8 cellular contexts compared by ENCODE assay signal in genomic region chr16:19521471-19522368, GRCh38. TPM values are rescaled to one million over a fixed set of nuclear protein-coding genes. Genes with fewer than 3 reads are reported as not detected.
A peak's percentile ranks its signal among the peaks of the same experiment; 100 is the strongest.
DNase-seq lines count a peak whose midpoint lies in the region; ATAC-seq, FAIRE-seq and TF ChIP-seq lines count a peak whose summit lies in the region.

A gene with protein sequence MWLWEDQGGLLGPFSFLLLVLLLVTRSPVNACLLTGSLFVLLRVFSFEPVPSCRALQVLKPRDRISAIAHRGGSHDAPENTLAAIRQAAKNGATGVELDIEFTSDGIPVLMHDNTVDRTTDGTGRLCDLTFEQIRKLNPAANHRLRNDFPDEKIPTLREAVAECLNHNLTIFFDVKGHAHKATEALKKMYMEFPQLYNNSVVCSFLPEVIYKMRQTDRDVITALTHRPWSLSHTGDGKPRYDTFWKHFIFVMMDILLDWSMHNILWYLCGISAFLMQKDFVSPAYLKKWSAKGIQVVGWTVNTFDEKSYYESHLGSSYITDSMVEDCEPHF (minus strand): TSS chr16:19522098. CDS start chr16:19521964, 134 bp downstream.

- H3K9me3 Mint-ChIP-seq in Calu3 (ENCODE audit: low read depth, unreplicated experiment) (no peaks in the 10 kb centered on the region), mesothelial cell of epicardium (no peaks in the 10 kb centered on the region)

- H3K27me3 Mint-ChIP-seq in Calu3 (ENCODE audit: unreplicated experiment) (no peaks in the 10 kb centered on the region), mesothelial cell of epicardium (ENCODE audit: low read depth) (no peaks in the 10 kb centered on the region)

- intact Hi-C loops in Calu3 (cut with micrococcal nuclease; ENCODE audit: unreplicated experiment), result loop anchor here (10.0 kb wide), 1 partner anchor 427 kb away; no protein-coding TSS in a partner anchor

- peak; percentile 97 for DNase-seq in Calu3
- peak in 75 of 76 experiments; percentile 16 to 92 (median 82) for DNase-seq in HUDEP-2 (lab: John Stamatoyannopoulos, UW; ENCODE audit: unreplicated experiment in 76 of 76)
- DNase-seq in NOMO-1 treated with dmso at 0.1 percent for 144 hours (lab: John Stamatoyannopoulos, UW; ENCODE audit: unreplicated experiment), result peak; percentile 74
- DNase-seq in activated CD8-positive, alpha-beta memory T cell treated with anti-CD3 and anti-CD28 coated beads, Interleukin-2, amount 50 U/mL, for 24 hours (ENCODE audit: extremely low read depth), result peak; percentile 90
- DNase-seq in mesothelial cell of epicardium (ENCODE audit: low spot score in 2 of 2, unreplicated experiment in 2 of 2), result peak; percentile 90 to 95
- peak; percentile 88 to 90 for DNase-seq in stimulated activated CD8-positive, alpha-beta memory T cell treated with anti-CD3 and anti-CD28 coated beads, Interleukin-15, amount 100 ng/mL, for 48 hours (ENCODE audit: low read depth in 2 of 2)

- H3K27ac Mint-ChIP-seq in Calu3 (ENCODE audit: unreplicated experiment) (peak within 1 kb of the TSS; percentile 82), mesothelial cell of epicardium (peak within 1 kb of the TSS; percentile 95)

- peak; percentile 76 for ATAC-seq in GM21381 (IDR thresholded peaks at IDR 0.05; ENCODE audit: unreplicated experiment)

- H3K4me3 Mint-ChIP-seq in Calu3 (ENCODE audit: low read depth, unreplicated experiment) (peak within 1 kb of the TSS; percentile 94), mesothelial cell of epicardium (peak within 1 kb of the TSS; percentile 92)

- TF ChIP-seq CTCF in Calu3 (IDR thresholded peaks at IDR 0.05; ENCODE audit: unreplicated experiment) (no peak), mesothelial cell of epicardium (IDR thresholded peaks at IDR 0.05; ENCODE audit: unreplicated experiment) (no peak)

- peak; percentile 26 for FAIRE-seq in endometrium (lab: Jason Lieb, UNC)

- H3K4me1 Mint-ChIP-seq in Calu3 (ENCODE audit: low read depth, unreplicated experiment), result peaks cover 38% of the 10 kb centered on the region
- peaks cover 45% of the 10 kb centered on the region for H3K4me1 Mint-ChIP-seq in mesothelial cell of epicardium

- no TSS peak for BruUV-seq in Calu3 (replicated peaks; lab: Mats Ljungman, UMichigan)

- CTCF ChIA-PET in Calu3 (lab: Charles Lee), result interaction anchor here (0.9 kb wide), 1 partner anchor 720 kb away, joined by 3 read pairs; the partner anchor contains the start of gene ARL6IP1

- H3K36me3 Mint-ChIP-seq in Calu3 (ENCODE audit: insufficient read depth, unreplicated experiment), result peaks cover 64% of the 10 kb centered on the region
- peaks cover 8% of the 10 kb centered on the region for H3K36me3 Mint-ChIP-seq in mesothelial cell of epicardium

RNA-seq across cellular contexts. Expression of the gene that starts here (rescaled TPM):
- total RNA-seq in Calu3 (2022) (89.6 and 98.2 TPM in 2 replicates), mesothelial cell of epicardium (42.7 to 49.1 TPM (median 45.9 TPM) in 3 replicates)

Comparison
In these comparisons a context has a peak if more than half of its experiments do, and no peak if none do; other contexts are left out.
1. Peak in every context shown above with its lines: DNase-seq and ATAC-seq.